16 cellular contexts compared by ENCODE assay signal in genomic region chr11:107385361-107385982, GRCh38.
DNase-seq lines count a peak whose midpoint lies in the region; ATAC-seq and TF ChIP-seq lines count a peak whose summit lies in the region.
"Had no signal": no experiment of that assay in that cellular context is flagged by ENCODE, and none has a peak within 500 bp of the region (broad histone marks: within the 10 kb centered on the region; RNA-seq: fewer than 3 reads in every experiment).

No MANE protein-coding gene starts in this region.

- no peak overlapping the region for H2AFZ ChIP-seq in Karpas-422 (ENCODE audit: low read length)

- peaks cover 9% of the 10 kb centered on the region; the same call in 1 of the 2 replicates for H3K36me3 ChIP-seq in Karpas-422 (ENCODE audit: insufficient read depth, low read length)
- H3K36me3 ChIP-seq: colonic mucosa had no signal

- DNase-seq in HK-2 (ENCODE audit: unreplicated experiment) = peak; percentile 6
- DNase-seq in T-helper 17 cell = no peak
- peak; percentile 54 for DNase-seq in fibroblast of mammary gland (ENCODE audit: low read depth)
- peak; percentile 21 for DNase-seq in stromal cell of bone marrow (ENCODE audit: low read depth)
- no peak for DNase-seq in HUDEP-2 (lab: John Stamatoyannopoulos, UW; ENCODE audit: unreplicated experiment in 76 of 76)
- DNase-seq in Karpas-422 = no peak
- no peak for DNase-seq in NCI-H1436 (lab: John Stamatoyannopoulos, UW)
- DNase-seq: CD8-positive, alpha-beta memory T cell; colonic mucosa; H7; mesendoderm; MM.1S; SK-N-SH; stimulated activated naive CD8-positive, alpha-beta T cell treated with anti-CD3 and anti-CD28 coated beads, Interleukin-15, Interleukin-2, amounts not matched to agents 100 U/mL and 50 U/mL, for 24 hours had no signal

- H3K9me3 ChIP-seq in T-helper 17 cell (ENCODE audit: control insufficient read depth, low read length, poor library complexity, severe bottlenecking) (no peaks in the 10 kb centered on the region), Karpas-422 (ENCODE audit: low read length) (no peaks in the 10 kb centered on the region)
- H3K9me3 ChIP-seq: colonic mucosa, esophagus muscularis mucosa, SK-N-SH had no signal

- TF ChIP-seq CTCF in fibroblast of mammary gland (conservative IDR thresholded peaks at IDR 0.05; ENCODE audit: control insufficient read depth, insufficient read depth, low read depth, low read length) = no peak

- no peak overlapping the region for H3K4me2 ChIP-seq in Karpas-422 (ENCODE audit: low read depth, low read length, poor library complexity, severe bottlenecking)
- H3K4me2 ChIP-seq: SK-N-SH had no signal

- no peak overlapping the region for H3K27ac ChIP-seq in Karpas-422 (ENCODE audit: low read length)
- H3K27ac ChIP-seq: colonic mucosa, esophagus muscularis mucosa had no signal

- peaks cover 16% of the 10 kb centered on the region for H3K36me3 Mint-ChIP-seq in T-helper 17 cell (ENCODE audit: low read depth)

- H3K4me1 Mint-ChIP-seq in T-helper 17 cell = peaks cover 19% of the 10 kb centered on the region

- no peak for ATAC-seq in T-helper 17 cell
- ATAC-seq: activated naive CD4-positive, alpha-beta T cell treated with anti-CD3 and anti-CD28 coated beads, Interleukin-2, amount 50 U/mL, for 72 hours; stimulated activated naive CD8-positive, alpha-beta T cell treated with anti-CD3 and anti-CD28 coated beads, Interleukin-15, Interleukin-2, amounts not matched to agents 100 U/mL and 50 U/mL, for 24 hours had no signal

- no peak overlapping the region for H3K9ac ChIP-seq in Karpas-422 (ENCODE audit: low read length)
- H3K9ac ChIP-seq: SK-N-SH had no signal

- H3K27me3 Mint-ChIP-seq in T-helper 17 cell = no peaks in the 10 kb centered on the region
- H3K27me3 Mint-ChIP-seq: CD8-positive, alpha-beta memory T cell had no signal

- H3K4me3 Mint-ChIP-seq in T-helper 17 cell = no peak overlapping the region
- H3K4me3 Mint-ChIP-seq: CD8-positive, alpha-beta memory T cell had no signal

- no peaks in the 10 kb centered on the region for H3K27me3 ChIP-seq in Karpas-422 (ENCODE audit: low read length)
- H3K27me3 ChIP-seq: colonic mucosa, esophagus muscularis mucosa had no signal

- H3K4me3 ChIP-seq in fibroblast of mammary gland (ENCODE audit: control insufficient read depth, low read depth, low read length) (no peak overlapping the region), Karpas-422 (ENCODE audit: low read length) (no peak overlapping the region)
- H3K4me3 ChIP-seq: colonic mucosa, esophagus muscularis mucosa had no signal

- peak overlapping the region; percentile 39 for H3K27ac Mint-ChIP-seq in T-helper 17 cell
- H3K27ac Mint-ChIP-seq: activated naive CD4-positive, alpha-beta T cell treated with anti-CD3 and anti-CD28 coated beads, Interleukin-2, amount 50 U/mL, for 72 hours had no signal

- peaks cover 57% of the 10 kb centered on the region for H3K79me2 ChIP-seq in Karpas-422 (ENCODE audit: low read length)

- no peaks in the 10 kb centered on the region for H3K4me1 ChIP-seq in Karpas-422 (ENCODE audit: low read length)
- H3K4me1 ChIP-seq: colonic mucosa, esophagus muscularis mucosa had no signal

- H4K20me1 ChIP-seq in Karpas-422 (ENCODE audit: insufficient read depth, low read depth, low read length) = no peaks in the 10 kb centered on the region

- no peaks in the 10 kb centered on the region for H3K9me2 ChIP-seq in Karpas-422 (replicated peaks; ENCODE audit: insufficient read depth, low read length)
- H3K9me2 ChIP-seq: SK-N-SH had no signal

Comparison
In these comparisons a context has a peak if more than half of its experiments do, and no peak if none do; other contexts are left out.
1. DNase-seq: peak in HK-2 (single experiment), fibroblast of mammary gland (single experiment) and stromal cell of bone marrow (single experiment); none in T-helper 17 cell (0 of 3), HUDEP-2 (0 of 76), Karpas-422 (single experiment) and NCI-H1436 (single experiment).